ENCODE assay signal across 10 cellular contexts in genomic region chr7:141649137-141649864, GRCh38. TPM values are rescaled to one million over a fixed set of nuclear protein-coding genes. Genes with fewer than 3 reads are reported as not detected.
DNase-seq lines count a peak whose midpoint lies in the region; ATAC-seq and TF ChIP-seq lines count a peak whose summit lies in the region.
"Had no signal": no experiment of that assay in that cellular context is flagged by ENCODE, and none has a peak within 500 bp of the region (broad histone marks: within the 10 kb centered on the region; RNA-seq: fewer than 3 reads in every experiment).

No MANE protein-coding gene starts in this region.

- H3K27ac ChIP-seq in left ventricle myocardium inferior (replicated peaks) (peak overlapping the region; percentile 34), right atrium auricular region (no peak overlapping the region), aorta (ENCODE audit: low read depth in 1 of 2, low read length in 2 of 2) (peak overlapping the region; percentile 4 to 59), PC-9 (no peak overlapping the region)
- H3K27ac ChIP-seq: BLaER1 had no signal

- no peak overlapping the region for H2AFZ ChIP-seq in PC-9

- WGBS in aorta, 2 donors, result 31 to 41% methylated on average over 8 of the region's 8 CpGs

- DNase-seq in left ventricle myocardium inferior (no peak), right atrium auricular region (ENCODE audit: low spot score) (no peak), fibroblast of pulmonary artery (ENCODE audit: low read depth) (peak; percentile 4), aorta (no peak), PC-9 (no peak), HuH-7.5 (ENCODE audit: low spot score) (no peak), iPS-NIHi7 (ENCODE audit: extremely low spot score) (no peak)

- TF ChIP-seq CTCF in left ventricle myocardium inferior (IDR thresholded peaks at IDR 0.05; ENCODE audit: borderline replicate concordance), result no peak
- TF ChIP-seq CTCF in right atrium auricular region (IDR thresholded peaks at IDR 0.05), result no peak
- no peak for TF ChIP-seq CTCF in fibroblast of pulmonary artery (IDR thresholded peaks at IDR 0.05; ENCODE audit: low read length, missing control alignments)
- no peak for TF ChIP-seq CTCF in PC-9 (conservative IDR thresholded peaks at IDR 0.05)

- H3K4me2 ChIP-seq in PC-9, result no peak overlapping the region
- H3K4me2 ChIP-seq: BLaER1 had no signal

- POLR2A ChIA-PET in PC-9 (lab: Charles Lee; ENCODE audit: unreplicated experiment), result interaction anchor here (0.6 to 0.7 kb wide), 2 partner anchors 14 to 635 kb away, joined by 3 read pairs; partner anchors contain the start of gene MRPS33

- no peaks in the 10 kb centered on the region for H4K20me1 ChIP-seq in PC-9 (ENCODE audit: insufficient read depth)
- H4K20me1 ChIP-seq: BLaER1 had no signal

- no peaks in the 10 kb centered on the region for H3K79me2 ChIP-seq in PC-9 (ENCODE audit: low read depth)

- H3K4me3 ChIP-seq in left ventricle myocardium inferior (no peak overlapping the region), right atrium auricular region (no peak overlapping the region), fibroblast of pulmonary artery (replicated peaks; ENCODE audit: low read depth, low read length) (no peak overlapping the region), aorta (ENCODE audit: low read length in 2 of 2) (no peak overlapping the region), PC-9 (no peak overlapping the region)
- H3K4me3 ChIP-seq: BLaER1 had no signal

- H3K27me3 ChIP-seq in left ventricle myocardium inferior (ENCODE audit: low read depth) (no peaks in the 10 kb centered on the region), right atrium auricular region (no peaks in the 10 kb centered on the region), aorta (ENCODE audit: control insufficient read depth in 1 of 2, insufficient read depth in 2 of 2, low read length in 1 of 2) (no peaks in the 10 kb centered on the region), PC-9 (ENCODE audit: insufficient read depth, low read depth) (no peaks in the 10 kb centered on the region)
- H3K27me3 ChIP-seq: BLaER1 had no signal

- peaks cover 24% of the 10 kb centered on the region for H3K4me1 ChIP-seq in left ventricle myocardium inferior
- peaks cover 0 to 14% of the 10 kb centered on the region in 2 donors for H3K4me1 ChIP-seq in right atrium auricular region
- H3K4me1 ChIP-seq in aorta (ENCODE audit: control insufficient read depth in 1 of 2, insufficient read depth in 2 of 2, low read length in 2 of 2), result peaks cover 0 to 5% of the 10 kb centered on the region in 2 donors
- peaks cover 6% of the 10 kb centered on the region for H3K4me1 ChIP-seq in PC-9 (replicated peaks; ENCODE audit: insufficient read depth)

- intact Hi-C loops in left ventricle myocardium inferior (cut with micrococcal nuclease) (no loop called here), aorta (cut with DNase I) (no loop called here), PC-9 (cut with micrococcal nuclease; ENCODE audit: unreplicated experiment) (loop anchor here (10.0 kb wide), 1 partner anchor 384 kb away; no protein-coding TSS in a partner anchor)

- no peaks in the 10 kb centered on the region for H3K9me2 ChIP-seq in PC-9 (ENCODE audit: insufficient read depth)

- H3K36me3 ChIP-seq in left ventricle myocardium inferior (peaks cover 9% of the 10 kb centered on the region), right atrium auricular region (peaks cover 8% of the 10 kb centered on the region), aorta (ENCODE audit: control insufficient read depth in 1 of 2, insufficient read depth in 2 of 2, low read length in 1 of 2) (no peaks in the 10 kb centered on the region), PC-9 (ENCODE audit: low read depth) (0 out of 2 replicates have a peak, but pooled peaks cover 5% of the 10 kb centered on the region)

- H3K9me3 ChIP-seq in left ventricle myocardium inferior (replicated peaks) (no peaks in the 10 kb centered on the region), right atrium auricular region (no peaks in the 10 kb centered on the region), aorta (ENCODE audit: control insufficient read depth, low read length) (no peaks in the 10 kb centered on the region), PC-9 (ENCODE audit: insufficient read depth, low read depth) (no peaks in the 10 kb centered on the region)
- H3K9me3 ChIP-seq: BLaER1 had no signal

- no TSS peak for BruUV-seq in PC-9 (replicated peaks; lab: Mats Ljungman, UMichigan)

- CTCF ChIA-PET in PC-9 (lab: Charles Lee), result interaction anchor here (0.5 to 1.2 kb wide), 11 partner anchors 14 to 1262 kb away, joined by 3 to 9 read pairs (median 4); partner anchors contain the start of gene SSBP1

- peak; percentile 84 for ATAC-seq in HG03439 (IDR thresholded peaks at IDR 0.05; ENCODE audit: unreplicated experiment)
- ATAC-seq in aorta (ENCODE audit: low FRiP score), result peak; percentile 5

- H3F3A ChIP-seq in PC-9 (ENCODE audit: insufficient read depth, low read depth), result peaks cover 7% of the 10 kb centered on the region; the same call in 1 of the 2 replicates

RNA-seq across cellular contexts. Expression of gene DENND11, which starts 52.7 kb away (rescaled TPM):
- 8.5 TPM for total RNA-seq in left ventricle myocardium inferior
- total RNA-seq in right atrium auricular region, result 10 to 100 TPM in 1 of 2 donors, 1 to 10 TPM in 1; 6.5 to 10.6 TPM
- total RNA-seq in aorta, result 10 to 100 TPM; 19.1 to 31.6 TPM
- 10 to 100 TPM in 1 of 2 donors, 1 to 10 TPM in 1; 7.3 to 11.8 TPM for polyA plus RNA-seq in aorta
- 49.4 and 55.6 TPM in 2 replicates for total RNA-seq in PC-9 (2021)

RNA-seq across cellular contexts. Expression of gene WEE2, which starts 58.9 kb away (rescaled TPM):
- total RNA-seq in left ventricle myocardium inferior (not detected), right atrium auricular region (not detected), aorta (under 1 TPM in 1 of 2 donors, not detected in 1; 0.12 TPM), PC-9 (2021) (not detected in 2 replicates)
- polyA plus RNA-seq in aorta, result not detected
- total RNA-seq: fibroblast of lung had no signal
- polyA plus RNA-seq: fibroblast of lung had no signal

Comparison
In these comparisons a context has a peak if more than half of its experiments do, and no peak if none do; other contexts are left out.
1. H3K27ac ChIP-seq: peak in left ventricle myocardium inferior (single experiment) and aorta (2 of 2); none in right atrium auricular region (0 of 2) and PC-9 (single experiment).